18 cellular contexts compared by ENCODE assay signal in genomic region chr14:41873379-41874034, GRCh38.
DNase-seq lines count a peak whose midpoint lies in the region; ATAC-seq, FAIRE-seq and TF ChIP-seq lines count a peak whose summit lies in the region.
"Had no signal": no experiment of that assay in that cellular context is flagged by ENCODE, and none has a peak within 500 bp of the region (broad histone marks: within the 10 kb centered on the region; RNA-seq: fewer than 3 reads in every experiment).

No MANE protein-coding gene starts in this region.

- H3K27me3 ChIP-seq in pancreas = no peaks in the 10 kb centered on the region
- H3K27me3 ChIP-seq: gastroesophageal sphincter had no signal

- H3K4me1 ChIP-seq in pancreas = no peaks in the 10 kb centered on the region

- H3K4me3 ChIP-seq in astrocyte of the cerebellum (ENCODE audit: low read depth, low read length) = no peak overlapping the region
- no peak overlapping the region for H3K4me3 ChIP-seq in skeletal muscle cell (ENCODE audit: low read depth, low read length)
- no peak overlapping the region for H3K4me3 ChIP-seq in pancreas
- H3K4me3 ChIP-seq: gastroesophageal sphincter had no signal

- TF ChIP-seq CTCF in astrocyte of the cerebellum (IDR thresholded peaks at IDR 0.05; ENCODE audit: low read depth, low read length, missing control alignments) (no peak), D721Med (IDR thresholded peaks at IDR 0.05; ENCODE audit: insufficient read depth, missing control alignments) (no peak), pancreas (IDR thresholded peaks at IDR 0.05) (no peak)

- H3K36me3 ChIP-seq in pancreas = no peaks in the 10 kb centered on the region
- H3K36me3 ChIP-seq: gastroesophageal sphincter had no signal

- intact Hi-C loops in pancreas (cut with DNase I) = no loop called here

- H3K9me3 ChIP-seq in pancreas = no peaks in the 10 kb centered on the region
- H3K9me3 ChIP-seq: gastroesophageal sphincter had no signal

- no peak overlapping the region for H3K27ac ChIP-seq in pancreas
- H3K27ac ChIP-seq: gastroesophageal sphincter had no signal

- FAIRE-seq in D721Med (lab: Jason Lieb, UNC) = no peak
- FAIRE-seq in pancreas (lab: Jason Lieb, UNC) = no peak
- FAIRE-seq: TTC549 had no signal

- DNase-seq in HEK293T (ENCODE audit: extremely low spot score) (peak; percentile 6), astrocyte of the cerebellum (ENCODE audit: low read depth) (peak; percentile 6), glomerular visceral epithelial cell (ENCODE audit: extremely low spot score) (peak; percentile 26), skeletal muscle cell (ENCODE audit: low read depth) (peak; percentile 43), D721Med (ENCODE audit: insufficient read length, low spot score) (no peak), NCI-H1436 (lab: John Stamatoyannopoulos, UW) (no peak), pancreas (no peak)
- no peak for DNase-seq in activated CD4-positive, alpha-beta T cell treated with anti-CD3 and anti-CD28 coated beads for 48 hours
- DNase-seq: activated CD8-positive, alpha-beta memory T cell treated with anti-CD3 and anti-CD28 coated beads for 24 hours; anterior cingulate cortex; CD4-positive, CD25-positive, alpha-beta regulatory T cell; H9; immature natural killer cell; KG1; NCI-H1105 treated with DMSO at 0.1 percent for 48 hours; OCI-M1 had no signal

- POLR2A ChIA-PET in HEK293T (lab: Yijun Ruan, JAX) = no interaction called here

- in situ Hi-C loops in astrocyte of the cerebellum (cut with HindIII; ENCODE audit: low sequenced_read_pairs) = no loop called here

- CTCF ChIA-PET in HEK293T (lab: Yijun Ruan, JAX) = no interaction called here

- 61 to 75% methylated on average over 2 of the region's 2 CpGs for WGBS in pancreas, 2 donors

- ATAC-seq in pancreas = no peak
- ATAC-seq: gastroesophageal sphincter had no signal

TF ChIP-seq in HEK293T, 16 proteins besides CTCF, POLR2A, EP300 and RAD21:
- TF ChIP-seq CTBP1 (IDR thresholded peaks at IDR 0.05; ENCODE audit: borderline replicate concordance) (no peak), LEF1 (IDR thresholded peaks at IDR 0.05; ENCODE audit: borderline replicate concordance) (no peak), TARDBP (IDR thresholded peaks at IDR 0.05) (no peak), SUZ12 (IDR thresholded peaks at IDR 0.05) (no peak), L3MBTL2 (conservative IDR thresholded peaks at IDR 0.05) (no peak), FOXK2 (IDR thresholded peaks at IDR 0.05) (no peak), NFRKB (IDR thresholded peaks at IDR 0.05) (no peak), FOXA1 (IDR thresholded peaks at IDR 0.05) (no peak), ARNT (IDR thresholded peaks at IDR 0.05) (no peak), ELF4 (IDR thresholded peaks at IDR 0.05) (no peak), PKNOX1 (IDR thresholded peaks at IDR 0.05) (no peak), FOXM1 (IDR thresholded peaks at IDR 0.05; ENCODE audit: borderline replicate concordance) (no peak), HDGF (IDR thresholded peaks at IDR 0.05; ENCODE audit: borderline replicate concordance) (no peak), BHLHE40 (IDR thresholded peaks at IDR 0.05; ENCODE audit: borderline replicate concordance) (no peak), SP1 (IDR thresholded peaks at IDR 0.05) (no peak), ZNF384 (IDR thresholded peaks at IDR 0.05) (no peak)
TF ChIP-seq in HEK293T: peak in this region for 0.

Comparison
In these comparisons a context has a peak if more than half of its experiments do, and no peak if none do; other contexts are left out.
1. DNase-seq: peak in HEK293T (single experiment), astrocyte of the cerebellum (single experiment), glomerular visceral epithelial cell (single experiment) and skeletal muscle cell (single experiment); none in D721Med (single experiment), NCI-H1436 (single experiment), pancreas (0 of 6) and activated CD4-positive, alpha-beta T cell treated with anti-CD3 and anti-CD28 coated beads for 48 hours (single experiment).